In genomic region chr2:9101763-9102425, GRCh38 we compare ENCODE assay signal across 21 cellular contexts.
DNase-seq lines count a peak whose midpoint lies in the region; ATAC-seq and TF ChIP-seq lines count a peak whose summit lies in the region.
"Had no signal": no experiment of that assay in that cellular context is flagged by ENCODE, and none has a peak within 500 bp of the region (broad histone marks: within the 10 kb centered on the region; RNA-seq: fewer than 3 reads in every experiment).

No MANE protein-coding gene starts in this region.

- peak overlapping the region; percentile 88; the same call in 1 of the 2 replicates for H3K9ac ChIP-seq in PC-3 (ENCODE audit: low read length)
- no peak overlapping the region for H3K9ac ChIP-seq in mesendoderm (ENCODE audit: low read length)
- H3K9ac ChIP-seq: SK-N-SH had no signal

- H3K23ac ChIP-seq in mesendoderm (ENCODE audit: low read length) = no peak overlapping the region

- H2AFZ ChIP-seq in PC-3 (ENCODE audit: low read length) = no peak overlapping the region

- H3K27me3 ChIP-seq in PC-3 (ENCODE audit: low read length) (no peaks in the 10 kb centered on the region), esophagus (ENCODE audit: control insufficient read depth in 1 of 2, insufficient read depth in 2 of 2, low read length in 2 of 2) (no peaks in the 10 kb centered on the region), mesendoderm (ENCODE audit: insufficient read depth, low read length, poor library complexity) (no peaks in the 10 kb centered on the region)

- peak overlapping the region; percentile 72 for H3K4me2 ChIP-seq in PC-3 (ENCODE audit: low read length)
- no peak overlapping the region for H3K4me2 ChIP-seq in mesendoderm (ENCODE audit: low read length)
- H3K4me2 ChIP-seq: SK-N-SH had no signal

- no peaks in the 10 kb centered on the region for H3K79me2 ChIP-seq in PC-3 (ENCODE audit: low read length)
- H3K79me2 ChIP-seq in mesendoderm (ENCODE audit: control insufficient read depth, insufficient read depth, low read length) = no peaks in the 10 kb centered on the region

- no peaks in the 10 kb centered on the region for H3K9me2 ChIP-seq in PC-3 (replicated peaks; ENCODE audit: low read length)
- H3K9me2 ChIP-seq: SK-N-SH had no signal

- H2BK120ac ChIP-seq in mesendoderm (ENCODE audit: low read depth, low read length) = no peak overlapping the region

- DNase-seq in PC-3 (no peak), mesendoderm (peak; percentile 74), NCI-H1436 (lab: John Stamatoyannopoulos, UW) (no peak)
- DNase-seq: 8988T; CD4-positive, CD25-positive, alpha-beta regulatory T cell; DND-41; GOT3; KBM-7; MV-4-11; NCI-H1105; NCI-H2029; NCI-H446 treated with DMSO at 0.1 percent for 48 hours; SIG-M5; SK-N-SH; SW 1271 had no signal

- no peaks in the 10 kb centered on the region for H3K79me1 ChIP-seq in mesendoderm (ENCODE audit: low read length)

- peaks cover 7% of the 10 kb centered on the region for H3F3A ChIP-seq in PC-3 (ENCODE audit: low read length, unreplicated experiment)

- CTCF ChIA-PET in PC-3 (lab: Charles Lee) = no interaction called here

- no peak overlapping the region for H3K56ac ChIP-seq in mesendoderm (ENCODE audit: low read length)

- BruUV-seq in PC-3 (replicated peaks; lab: Mats Ljungman, UMichigan) = no TSS peak

- no peak overlapping the region for H4K5ac ChIP-seq in mesendoderm (ENCODE audit: low read length)

- no peak overlapping the region for H2BK5ac ChIP-seq in mesendoderm (ENCODE audit: low read length)

- intact Hi-C loops in PC-3 (cut with micrococcal nuclease) = loop anchor here (2.0 kb wide), 1 partner anchor 101 kb away; no protein-coding TSS in a partner anchor

- H3K27ac ChIP-seq in C4-2B (peak overlapping the region; percentile 77; the same call in 1 of the 2 replicates), PC-3 (ENCODE audit: low read length) (peak overlapping the region; percentile 99), esophagus (ENCODE audit: low read depth in 2 of 2, low read length in 1 of 2) (peak overlapping the region; percentile 3 to 88), mesendoderm (ENCODE audit: low read depth, low read length) (no peak overlapping the region)

- H3K4me1 ChIP-seq in PC-3 (ENCODE audit: insufficient read depth, low read length) (peaks cover 48% of the 10 kb centered on the region), esophagus (ENCODE audit: control insufficient read depth in 2 of 2, insufficient read depth in 2 of 2, low read length in 1 of 2) (peaks cover 0 to 17% of the 10 kb centered on the region in 2 donors), mesendoderm (ENCODE audit: control insufficient read depth, low read depth, low read length) (peaks cover 10% of the 10 kb centered on the region)

- no peaks in the 10 kb centered on the region for H4K20me1 ChIP-seq in PC-3 (ENCODE audit: low read length)

- H3K4me3 ChIP-seq in PC-3 (ENCODE audit: low read length) (peak overlapping the region; percentile 26; the same call in 1 of the 2 replicates), esophagus (ENCODE audit: low read depth in 1 of 2, low read length in 2 of 2) (no peak overlapping the region), mesendoderm (ENCODE audit: low read length) (no peak overlapping the region)

- WGBS in esophagus, 2 donors = 79 to 94% methylated on average over 11 of the region's 11 CpGs
- no CpG with 5 or more reads among the region's 11 CpGs for WGBS in mesendoderm (ENCODE audit: extremely low coverage, insufficient coverage, low lambda C conversion rate)

- H3K36me3 ChIP-seq in PC-3 (ENCODE audit: low read depth, low read length) (no peaks in the 10 kb centered on the region), esophagus (ENCODE audit: control insufficient read depth in 2 of 2, insufficient read depth in 2 of 2, low read length in 1 of 2) (no peaks in the 10 kb centered on the region), mesendoderm (ENCODE audit: control insufficient read depth, insufficient read depth, low read length) (no peaks in the 10 kb centered on the region)

- H2AK5ac ChIP-seq in mesendoderm (ENCODE audit: low read length) = no peak overlapping the region

- no peak overlapping the region for H3K18ac ChIP-seq in mesendoderm (ENCODE audit: low read length)

- no peaks in the 10 kb centered on the region for H3K9me3 ChIP-seq in PC-3 (ENCODE audit: low read length)
- no peaks in the 10 kb centered on the region for H3K9me3 ChIP-seq in esophagus (ENCODE audit: control insufficient read depth in 2 of 2, insufficient read depth in 1 of 2, low read depth in 1 of 2, low read length in 1 of 2)
- H3K9me3 ChIP-seq: SK-N-SH had no signal

- H4K8ac ChIP-seq in mesendoderm (ENCODE audit: low read depth, low read length) = no peak overlapping the region

- no peak overlapping the region for H2BK15ac ChIP-seq in mesendoderm (replicated peaks; ENCODE audit: low read depth)

- H3K4ac ChIP-seq in mesendoderm (ENCODE audit: low read depth, low read length) = no peak overlapping the region

- POLR2A ChIA-PET in PC-3 (lab: Charles Lee; ENCODE audit: unreplicated experiment) = no interaction called here

- TF ChIP-seq CTCF in C4-2B (conservative IDR thresholded peaks at IDR 0.05) = no peak
- TF ChIP-seq CTCF in PC-3 (conservative IDR thresholded peaks at IDR 0.05; ENCODE audit: low read depth, low read length) = no peak

- ATAC-seq in PC-3 = no peak
- ATAC-seq in HG03442 (IDR thresholded peaks at IDR 0.05; ENCODE audit: unreplicated experiment) = no peak
- no peak for ATAC-seq in HG03175 (IDR thresholded peaks at IDR 0.05; ENCODE audit: unreplicated experiment)
- ATAC-seq in HG02798 (IDR thresholded peaks at IDR 0.05; ENCODE audit: poor library complexity, unreplicated experiment) = no peak
- ATAC-seq: Panc1 had no signal
